In the genomic region with DNA sequence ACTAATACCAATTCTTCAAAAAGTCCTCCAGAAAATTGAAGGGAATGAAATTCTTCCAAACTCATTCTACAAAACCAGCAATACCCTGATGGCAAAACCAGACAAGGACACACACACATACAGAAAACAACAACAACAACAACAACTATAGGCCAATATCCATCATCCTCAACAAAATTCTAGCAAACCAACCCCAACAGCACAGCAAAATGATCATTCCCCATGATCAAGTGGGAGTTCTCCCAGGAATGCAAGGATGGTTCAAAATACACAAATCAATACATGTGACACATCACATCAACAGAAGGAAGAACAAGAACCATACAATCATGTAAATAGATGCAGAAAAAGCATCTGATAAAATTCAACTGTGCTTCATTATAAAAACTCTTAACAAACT, we compare ENCODE assay signal across 11 cellular contexts. TPM values are rescaled to one million over a fixed set of nuclear protein-coding genes. Genes with fewer than 3 reads are reported as not detected.
"Had no signal": no experiment of that assay in that cellular context is flagged by ENCODE, and none has a peak within 500 bp of the region (broad histone marks: within the 10 kb centered on the region; RNA-seq: fewer than 3 reads in every experiment).

No MANE protein-coding gene starts in this region.

- DNase-seq: H9, HCEC 1CT, HFFc6, KG1 had no signal

- H3K4me3 ChIP-seq: GM23338 had no signal

- ATAC-seq: GM23338, HepG2 had no signal

- FAIRE-seq: H1, H54, HepG2 had no signal

- H3K27ac ChIP-seq: HL-60 had no signal

- H2AFZ ChIP-seq: GM23338 had no signal

- H3K4me2 ChIP-seq: GM23338 had no signal

RNA-seq across cellular contexts. Expression of a gene that starts 37.9 kb away (rescaled TPM):
- total RNA-seq: HepG2 had no signal
- polyA plus RNA-seq: HepG2 had no signal

RNA-seq across cellular contexts. Expression of a gene that starts 38.4 kb away (rescaled TPM):
- total RNA-seq: H1, H9, HepG2, HT1080 had no signal
- polyA plus RNA-seq: GM23338, IgD-negative memory B cell had no signal
